Comparison of ENCODE assay signal across 1 cellular context in the genomic region with DNA sequence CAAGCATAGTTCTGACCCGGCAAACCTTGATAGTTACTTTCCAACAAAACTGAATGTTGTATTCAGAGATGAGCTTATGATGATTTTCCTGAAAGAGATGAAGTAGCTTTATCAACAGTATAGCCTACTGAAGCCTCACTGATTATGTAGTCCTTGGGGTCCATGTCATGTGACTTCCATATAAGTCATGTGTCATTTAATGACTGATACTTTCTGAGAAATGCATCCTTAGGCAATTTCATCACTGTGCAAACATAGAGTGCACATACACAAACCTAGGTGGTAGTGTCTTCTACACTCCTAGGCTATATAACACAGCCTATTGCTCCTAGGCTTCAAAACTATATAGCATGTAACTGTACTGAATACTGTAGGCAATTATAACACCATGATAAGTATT.
TF ChIP-seq lines count a peak whose summit lies in the region.

No MANE protein-coding gene starts in this region.

TF ChIP-seq in K562, 482 proteins besides CTCF, POLR2A, EP300 and RAD21:
- TF ChIP-seq STAG1 (CRISPR knock-in tag; IDR thresholded peaks at IDR 0.05; ENCODE audit: borderline replicate concordance) = no peak
- 0 out of 2 replicates have a peak, but pooled peaks have one; percentile 30 for TF ChIP-seq NR2F6 (CRISPR knock-in tag; IDR thresholded peaks at IDR 0.05)
- peak; percentile 83 for TF ChIP-seq RAD51 (IDR thresholded peaks at IDR 0.05; ENCODE audit: borderline replicate concordance, low read depth)
- TF ChIP-seq SMAD3 (CRISPR knock-in tag; conservative IDR thresholded peaks at IDR 0.05) = no peak
- TF ChIP-seq ZNF224 (CRISPR knock-in tag; IDR thresholded peaks at IDR 0.05) = no peak
- peak; percentile 67 for TF ChIP-seq MEIS2 (IDR thresholded peaks at IDR 0.05; ENCODE audit: partially characterized antibody)
- TF ChIP-seq, protein P1, sequence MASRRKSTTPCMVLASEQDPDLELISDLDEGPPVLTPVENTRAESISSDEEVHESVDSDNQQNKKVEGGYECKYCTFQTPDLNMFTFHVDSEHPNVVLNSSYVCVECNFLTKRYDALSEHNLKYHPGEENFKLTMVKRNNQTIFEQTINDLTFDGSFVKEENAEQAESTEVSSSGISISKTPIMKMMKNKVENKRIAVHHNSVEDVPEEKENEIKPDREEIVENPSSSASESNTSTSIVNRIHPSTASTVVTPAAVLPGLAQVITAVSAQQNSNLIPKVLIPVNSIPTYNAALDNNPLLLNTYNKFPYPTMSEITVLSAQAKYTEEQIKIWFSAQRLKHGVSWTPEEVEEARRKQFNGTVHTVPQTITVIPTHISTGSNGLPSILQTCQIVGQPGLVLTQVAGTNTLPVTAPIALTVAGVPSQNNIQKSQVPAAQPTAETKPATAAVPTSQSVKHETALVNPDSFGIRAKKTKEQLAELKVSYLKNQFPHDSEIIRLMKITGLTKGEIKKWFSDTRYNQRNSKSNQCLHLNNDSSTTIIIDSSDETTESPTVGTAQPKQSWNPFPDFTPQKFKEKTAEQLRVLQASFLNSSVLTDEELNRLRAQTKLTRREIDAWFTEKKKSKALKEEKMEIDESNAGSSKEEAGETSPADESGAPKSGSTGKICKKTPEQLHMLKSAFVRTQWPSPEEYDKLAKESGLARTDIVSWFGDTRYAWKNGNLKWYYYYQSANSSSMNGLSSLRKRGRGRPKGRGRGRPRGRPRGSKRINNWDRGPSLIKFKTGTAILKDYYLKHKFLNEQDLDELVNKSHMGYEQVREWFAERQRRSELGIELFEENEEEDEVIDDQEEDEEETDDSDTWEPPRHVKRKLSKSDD (conservative IDR thresholded peaks at IDR 0.05; ENCODE audit: low read length) = no peak
- peak in 1 of 2 experiments; percentile 90; a peak in 2 of 4 replicates for TF ChIP-seq FOXA3 (CRISPR knock-in tag; conservative IDR thresholded peaks at IDR 0.05 in 1 of 2, IDR thresholded peaks at IDR 0.05 in 1 of 2)
- TF ChIP-seq, protein P2, sequence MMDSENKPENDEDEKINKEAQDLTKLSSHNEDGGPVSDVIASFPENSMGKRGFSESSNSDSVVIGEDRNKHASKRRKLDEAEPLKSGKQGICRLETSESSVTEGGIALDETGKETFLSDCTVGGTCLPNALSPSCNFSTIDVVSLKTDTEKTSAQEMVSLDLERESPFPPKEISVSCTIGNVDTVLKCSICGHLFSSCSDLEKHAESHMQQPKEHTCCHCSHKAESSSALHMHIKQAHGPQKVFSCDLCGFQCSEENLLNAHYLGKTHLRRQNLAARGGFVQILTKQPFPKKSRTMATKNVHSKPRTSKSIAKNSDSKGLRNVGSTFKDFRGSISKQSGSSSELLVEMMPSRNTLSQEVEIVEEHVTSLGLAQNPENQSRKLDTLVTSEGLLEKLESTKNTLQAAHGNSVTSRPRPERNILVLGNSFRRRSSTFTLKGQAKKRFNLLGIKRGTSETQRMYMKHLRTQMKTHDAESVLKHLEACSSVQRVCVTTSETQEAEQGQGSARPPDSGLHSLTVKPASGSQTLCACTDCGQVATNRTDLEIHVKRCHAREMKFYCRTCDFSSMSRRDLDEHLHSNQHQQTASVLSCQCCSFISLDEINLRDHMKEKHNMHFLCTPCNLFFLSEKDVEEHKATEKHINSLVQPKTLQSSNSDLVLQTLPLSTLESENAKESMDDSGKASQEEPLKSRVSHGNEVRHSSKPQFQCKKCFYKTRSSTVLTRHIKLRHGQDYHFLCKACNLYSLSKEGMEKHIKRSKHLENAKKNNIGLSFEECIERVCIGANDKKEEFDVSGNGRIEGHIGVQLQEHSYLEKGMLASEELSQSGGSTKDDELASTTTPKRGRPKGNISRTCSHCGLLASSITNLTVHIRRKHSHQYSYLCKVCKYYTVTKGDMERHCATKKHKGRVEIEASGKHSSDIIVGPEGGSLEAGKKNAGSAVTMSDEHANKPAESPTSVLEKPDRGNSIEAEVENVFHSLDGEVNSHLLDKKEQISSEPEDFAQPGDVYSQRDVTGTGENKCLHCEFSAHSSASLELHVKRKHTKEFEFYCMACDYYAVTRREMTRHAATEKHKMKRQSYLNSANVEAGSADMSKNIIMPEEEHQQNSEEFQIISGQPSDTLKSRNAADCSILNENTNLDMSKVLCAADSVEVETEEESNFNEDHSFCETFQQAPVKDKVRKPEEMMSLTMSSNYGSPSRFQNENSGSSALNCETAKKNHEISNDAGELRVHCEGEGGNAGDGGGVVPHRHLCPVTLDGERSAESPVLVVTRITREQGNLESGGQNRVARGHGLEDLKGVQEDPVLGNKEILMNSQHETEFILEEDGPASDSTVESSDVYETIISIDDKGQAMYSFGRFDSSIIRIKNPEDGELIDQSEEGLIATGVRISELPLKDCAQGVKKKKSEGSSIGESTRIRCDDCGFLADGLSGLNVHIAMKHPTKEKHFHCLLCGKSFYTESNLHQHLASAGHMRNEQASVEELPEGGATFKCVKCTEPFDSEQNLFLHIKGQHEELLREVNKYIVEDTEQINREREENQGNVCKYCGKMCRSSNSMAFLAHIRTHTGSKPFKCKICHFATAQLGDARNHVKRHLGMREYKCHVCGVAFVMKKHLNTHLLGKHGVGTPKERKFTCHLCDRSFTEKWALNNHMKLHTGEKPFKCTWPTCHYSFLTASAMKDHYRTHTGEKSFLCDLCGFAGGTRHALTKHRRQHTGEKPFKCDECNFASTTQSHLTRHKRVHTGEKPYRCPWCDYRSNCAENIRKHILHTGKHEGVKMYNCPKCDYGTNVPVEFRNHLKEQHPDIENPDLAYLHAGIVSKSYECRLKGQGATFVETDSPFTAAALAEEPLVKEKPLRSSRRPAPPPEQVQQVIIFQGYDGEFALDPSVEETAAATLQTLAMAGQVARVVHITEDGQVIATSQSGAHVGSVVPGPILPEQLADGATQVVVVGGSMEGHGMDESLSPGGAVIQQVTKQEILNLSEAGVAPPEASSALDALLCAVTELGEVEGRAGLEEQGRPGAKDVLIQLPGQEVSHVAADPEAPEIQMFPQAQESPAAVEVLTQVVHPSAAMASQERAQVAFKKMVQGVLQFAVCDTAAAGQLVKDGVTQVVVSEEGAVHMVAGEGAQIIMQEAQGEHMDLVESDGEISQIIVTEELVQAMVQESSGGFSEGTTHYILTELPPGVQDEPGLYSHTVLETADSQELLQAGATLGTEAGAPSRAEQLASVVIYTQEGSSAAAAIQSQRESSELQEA (IDR thresholded peaks at IDR 0.05; ENCODE audit: low read depth) = no peak
- TF ChIP-seq, protein P3, sequence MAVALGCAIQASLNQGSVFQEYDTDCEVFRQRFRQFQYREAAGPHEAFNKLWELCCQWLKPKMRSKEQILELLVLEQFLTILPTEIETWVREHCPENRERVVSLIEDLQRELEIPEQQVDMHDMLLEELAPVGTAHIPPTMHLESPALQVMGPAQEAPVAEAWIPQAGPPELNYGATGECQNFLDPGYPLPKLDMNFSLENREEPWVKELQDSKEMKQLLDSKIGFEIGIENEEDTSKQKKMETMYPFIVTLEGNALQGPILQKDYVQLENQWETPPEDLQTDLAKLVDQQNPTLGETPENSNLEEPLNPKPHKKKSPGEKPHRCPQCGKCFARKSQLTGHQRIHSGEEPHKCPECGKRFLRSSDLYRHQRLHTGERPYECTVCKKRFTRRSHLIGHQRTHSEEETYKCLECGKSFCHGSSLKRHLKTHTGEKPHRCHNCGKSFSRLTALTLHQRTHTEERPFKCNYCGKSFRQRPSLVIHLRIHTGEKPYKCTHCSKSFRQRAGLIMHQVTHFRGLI (CRISPR knock-in tag; IDR thresholded peaks at IDR 0.05) = no peak
- no peak for TF ChIP-seq ELF1 (tag; IDR thresholded peaks at IDR 0.05)
- TF ChIP-seq ZFP36 (IDR thresholded peaks at IDR 0.05; ENCODE audit: low read depth, low read length, partially characterized antibody) = no peak
- TF ChIP-seq, protein P4, sequence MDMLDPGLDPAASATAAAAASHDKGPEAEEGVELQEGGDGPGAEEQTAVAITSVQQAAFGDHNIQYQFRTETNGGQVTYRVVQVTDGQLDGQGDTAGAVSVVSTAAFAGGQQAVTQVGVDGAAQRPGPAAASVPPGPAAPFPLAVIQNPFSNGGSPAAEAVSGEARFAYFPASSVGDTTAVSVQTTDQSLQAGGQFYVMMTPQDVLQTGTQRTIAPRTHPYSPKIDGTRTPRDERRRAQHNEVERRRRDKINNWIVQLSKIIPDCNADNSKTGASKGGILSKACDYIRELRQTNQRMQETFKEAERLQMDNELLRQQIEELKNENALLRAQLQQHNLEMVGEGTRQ (CRISPR knock-in tag; IDR thresholded peaks at IDR 0.05) = peak; percentile 27; the same call in 1 of the 2 replicates
- peak; percentile 90 for TF ChIP-seq TOE1 (IDR thresholded peaks at IDR 0.05; ENCODE audit: borderline replicate concordance)
- TF ChIP-seq TOE1 (CRISPR knock-in tag; IDR thresholded peaks at IDR 0.05; ENCODE audit: borderline replicate concordance, low read depth) = no peak
- TF ChIP-seq POU5F1 (IDR thresholded peaks at IDR 0.05; ENCODE audit: borderline replicate concordance, low read depth, low read length, partially characterized antibody) = no peak
- TF ChIP-seq ZNF41 (CRISPR knock-in tag; conservative IDR thresholded peaks at IDR 0.05) = no peak
- TF ChIP-seq LARP7 (IDR thresholded peaks at IDR 0.05) = no peak
- peak; percentile 49 for TF ChIP-seq CBFA2T2 (conservative IDR thresholded peaks at IDR 0.05)
- no peak for TF ChIP-seq NEUROD1 (IDR thresholded peaks at IDR 0.05; ENCODE audit: borderline replicate concordance, low read depth, low read length, partially characterized antibody)
- TF ChIP-seq FOSL1 (tag; conservative IDR thresholded peaks at IDR 0.05) = peak; percentile 45
- no peak for TF ChIP-seq NFYB (IDR thresholded peaks at IDR 0.05; ENCODE audit: extremely low read depth, insufficient read length)
- TF ChIP-seq, protein P5, sequence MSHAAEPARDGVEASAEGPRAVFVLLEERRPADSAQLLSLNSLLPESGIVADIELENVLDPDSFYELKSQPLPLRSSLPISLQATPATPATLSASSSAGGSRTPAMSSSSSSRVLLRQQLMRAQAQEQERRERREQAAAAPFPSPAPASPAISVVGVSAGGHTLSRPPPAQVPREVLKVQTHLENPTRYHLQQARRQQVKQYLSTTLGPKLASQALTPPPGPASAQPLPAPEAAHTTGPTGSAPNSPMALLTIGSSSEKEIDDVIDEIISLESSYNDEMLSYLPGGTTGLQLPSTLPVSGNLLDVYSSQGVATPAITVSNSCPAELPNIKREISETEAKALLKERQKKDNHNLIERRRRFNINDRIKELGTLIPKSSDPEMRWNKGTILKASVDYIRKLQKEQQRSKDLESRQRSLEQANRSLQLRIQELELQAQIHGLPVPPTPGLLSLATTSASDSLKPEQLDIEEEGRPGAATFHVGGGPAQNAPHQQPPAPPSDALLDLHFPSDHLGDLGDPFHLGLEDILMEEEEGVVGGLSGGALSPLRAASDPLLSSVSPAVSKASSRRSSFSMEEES (CRISPR knock-in tag; IDR thresholded peaks at IDR 0.05) = peak; percentile 96
- no peak for TF ChIP-seq C11orf30 (IDR thresholded peaks at IDR 0.05; ENCODE audit: low read depth)
- TF ChIP-seq CEBPG (CRISPR knock-in tag; IDR thresholded peaks at IDR 0.05) = no peak
- peak in 1 of 2 experiments; percentile 61; a peak in 2 of 4 replicates for TF ChIP-seq CEBPG (tag; conservative IDR thresholded peaks at IDR 0.05 in 1 of 2, IDR thresholded peaks at IDR 0.05 in 1 of 2)
- TF ChIP-seq, protein P6, sequence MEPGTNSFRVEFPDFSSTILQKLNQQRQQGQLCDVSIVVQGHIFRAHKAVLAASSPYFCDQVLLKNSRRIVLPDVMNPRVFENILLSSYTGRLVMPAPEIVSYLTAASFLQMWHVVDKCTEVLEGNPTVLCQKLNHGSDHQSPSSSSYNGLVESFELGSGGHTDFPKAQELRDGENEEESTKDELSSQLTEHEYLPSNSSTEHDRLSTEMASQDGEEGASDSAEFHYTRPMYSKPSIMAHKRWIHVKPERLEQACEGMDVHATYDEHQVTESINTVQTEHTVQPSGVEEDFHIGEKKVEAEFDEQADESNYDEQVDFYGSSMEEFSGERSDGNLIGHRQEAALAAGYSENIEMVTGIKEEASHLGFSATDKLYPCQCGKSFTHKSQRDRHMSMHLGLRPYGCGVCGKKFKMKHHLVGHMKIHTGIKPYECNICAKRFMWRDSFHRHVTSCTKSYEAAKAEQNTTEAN (CRISPR knock-in tag; IDR thresholded peaks at IDR 0.05) = no peak
- TF ChIP-seq CEBPB (tag; IDR thresholded peaks at IDR 0.05) = peak; percentile 36; the same call in 1 of the 2 replicates
TF ChIP-seq in K562: peak in this region for 11.
